In the genomic region with DNA sequence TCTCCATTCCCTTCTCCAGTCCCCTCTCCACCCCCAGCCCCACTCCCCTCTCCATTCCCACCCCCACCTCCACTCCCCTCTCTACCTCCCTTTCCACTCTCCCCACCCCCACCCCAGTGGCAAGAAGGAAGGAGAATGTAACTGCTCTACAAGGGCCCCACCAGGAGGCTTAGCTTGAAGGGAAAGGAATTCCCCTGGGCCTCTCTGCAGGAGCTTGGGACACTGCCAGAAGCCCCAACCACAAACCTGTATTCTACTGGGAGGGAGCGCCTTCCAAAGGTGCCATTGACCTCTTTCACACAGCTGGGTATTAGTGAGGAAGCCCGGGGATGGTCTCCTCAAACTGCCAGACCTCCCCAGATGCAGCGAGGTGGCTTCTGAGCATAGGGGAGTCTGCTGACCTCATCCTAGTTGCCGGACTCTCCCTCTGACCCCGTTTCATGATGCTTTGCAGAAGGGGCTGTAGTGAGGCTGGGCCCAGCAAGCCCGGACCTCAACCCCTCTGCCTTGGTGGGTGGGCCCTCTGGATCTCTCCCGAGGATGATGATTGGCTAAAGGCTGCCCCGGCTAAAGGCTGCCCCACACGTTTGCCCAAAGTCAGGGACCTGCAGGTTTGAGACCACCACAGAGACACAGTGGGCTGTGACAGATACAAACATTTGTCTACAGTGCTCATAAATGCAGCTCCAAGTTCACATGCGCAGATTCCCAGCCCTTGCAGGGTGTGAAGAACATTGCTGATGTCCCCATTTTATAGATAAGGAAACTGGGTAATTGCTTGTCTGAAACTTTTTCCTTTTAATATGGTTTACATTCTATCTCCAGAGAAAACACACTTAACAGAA, we compare ENCODE assay signal across 8 cellular contexts. TPM values are rescaled to one million over a fixed set of nuclear protein-coding genes. Genes with fewer than 3 reads are reported as not detected.
A peak's percentile ranks its signal among the peaks of the same experiment; 100 is the strongest.
DNase-seq lines count a peak whose midpoint lies in the region; ATAC-seq and TF ChIP-seq lines count a peak whose summit lies in the region.

No MANE protein-coding gene starts in this region.

- peaks cover 1% of the 10 kb centered on the region for H3K36me3 Mint-ChIP-seq in progenitor cell of endocrine pancreas (ENCODE audit: insufficient read depth)

- peaks cover 48% of the 10 kb centered on the region for H3K4me1 Mint-ChIP-seq in progenitor cell of endocrine pancreas (ENCODE audit: low read depth)

- DNase-seq in ELR (ENCODE audit: low read depth) = peak; percentile 65
- peak; percentile 44 for DNase-seq in NCI-H345 treated with DMSO at 0.1 percent for 48 hours (lab: John Stamatoyannopoulos, UW; ENCODE audit: unreplicated experiment)
- DNase-seq in epithelial cell of proximal tubule (ENCODE audit: low read depth) = peak; percentile 75
- DNase-seq in progenitor cell of endocrine pancreas (ENCODE audit: low spot score, unreplicated experiment) = no peak
- no peak for DNase-seq in NCI-H510A (lab: John Stamatoyannopoulos, UW)
- no peak for DNase-seq in activated naive CD4-positive, alpha-beta T cell treated with Interleukin-2 at 50 U/mL for 16 hours
- DNase-seq in activated T-cell treated with anti-CD3 and anti-CD28 coated beads for 4 hours = no peak

- H3K4me3 Mint-ChIP-seq in progenitor cell of endocrine pancreas (ENCODE audit: low read depth) = peak overlapping the region; percentile 29

- no peak for ATAC-seq in HG03378 (IDR thresholded peaks at IDR 0.05; ENCODE audit: unreplicated experiment)

- no peak overlapping the region for H3K4me3 ChIP-seq in epithelial cell of proximal tubule (ENCODE audit: low read depth, low read length)

- H3K27ac Mint-ChIP-seq in progenitor cell of endocrine pancreas = no peak overlapping the region

- H3K27me3 Mint-ChIP-seq in progenitor cell of endocrine pancreas = no peaks in the 10 kb centered on the region

- no peak for TF ChIP-seq CTCF in epithelial cell of proximal tubule (conservative IDR thresholded peaks at IDR 0.05; ENCODE audit: low read depth, low read length)
- TF ChIP-seq CTCF in progenitor cell of endocrine pancreas (IDR thresholded peaks at IDR 0.05; ENCODE audit: unreplicated experiment) = no peak

- no peaks in the 10 kb centered on the region for H3K9me3 Mint-ChIP-seq in progenitor cell of endocrine pancreas (ENCODE audit: low read depth)

RNA-seq across cellular contexts. Expression of gene DEPP1, which starts 2.9 kb away (rescaled TPM):
- total RNA-seq in epithelial cell of proximal tubule = 7.4 and 20.1 TPM in 2 replicates
- 13.9 and 16.6 TPM in 2 replicates for total RNA-seq in progenitor cell of endocrine pancreas

RNA-seq across cellular contexts. Expression of gene RASSF4, which starts 16.1 kb away (rescaled TPM):
- total RNA-seq in epithelial cell of proximal tubule (14.5 and 23.1 TPM in 2 replicates), progenitor cell of endocrine pancreas (21.2 and 23.0 TPM in 2 replicates)

RNA-seq across cellular contexts. Expression of gene ZNF22, which starts 25.0 kb away (rescaled TPM):
- total RNA-seq in epithelial cell of proximal tubule (17.8 and 24.6 TPM in 2 replicates), progenitor cell of endocrine pancreas (44.1 and 46.0 TPM in 2 replicates)

Comparison
In these comparisons a context has a peak if more than half of its experiments do, and no peak if none do; other contexts are left out.
1. DNase-seq: peak in ELR (single experiment), NCI-H345 treated with DMSO at 0.1 percent for 48 hours (single experiment) and epithelial cell of proximal tubule (single experiment); none in progenitor cell of endocrine pancreas (single experiment), NCI-H510A (single experiment), activated naive CD4-positive, alpha-beta T cell treated with Interleukin-2 at 50 U/mL for 16 hours (single experiment) and activated T-cell treated with anti-CD3 and anti-CD28 coated beads for 4 hours (single experiment).